Comparison of ENCODE assay signal across 31 cellular contexts in the genomic region with DNA sequence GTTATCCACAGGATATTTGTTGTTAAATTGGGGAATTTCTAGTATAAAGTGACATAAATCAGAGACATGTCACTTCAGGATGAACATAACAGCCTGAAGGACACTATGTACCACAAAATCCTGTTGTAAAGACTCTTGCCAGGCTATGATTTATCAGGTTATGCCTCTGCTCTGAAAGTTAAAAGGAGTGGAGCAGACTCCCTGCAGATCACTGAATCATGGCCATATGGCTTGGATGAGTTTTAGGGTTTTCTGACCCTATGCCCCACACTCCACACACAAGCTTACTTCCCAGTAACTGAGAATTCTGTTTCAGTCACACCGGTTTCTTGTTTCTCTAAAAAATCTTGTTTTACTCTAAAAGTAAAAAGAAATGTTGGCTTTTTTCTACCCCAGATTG.
"Had no signal": no experiment of that assay in that cellular context is flagged by ENCODE, and none has a peak within 500 bp of the region (broad histone marks: within the 10 kb centered on the region; RNA-seq: fewer than 3 reads in every experiment).

No MANE protein-coding gene starts in this region.

- H3K36me3 ChIP-seq: cardiac muscle cell, heart left ventricle, pancreas, thoracic aorta, WERI-Rb-1 had no signal

- H3K27ac ChIP-seq: cardiac muscle cell, coronary artery, dorsolateral prefrontal cortex, foreskin keratinocyte, heart left ventricle, pancreas, psoas muscle, thoracic aorta, WERI-Rb-1 had no signal

- ATAC-seq: activated CD4-positive, CD25-positive, alpha-beta regulatory T cell treated with anti-CD3 and anti-CD28 coated beads, Interleukin-2, amount 50 U/mL, for 24 hours; activated naive CD4-positive, alpha-beta T cell treated with anti-CD3 and anti-CD28 coated beads, Interleukin-2, amount 50 U/mL, for 72 hours; effector memory CD8-positive, alpha-beta T cell; heart left ventricle; left colon; pancreas; psoas muscle; stimulated activated naive CD8-positive, alpha-beta T cell treated with anti-CD3 and anti-CD28 coated beads, Interleukin-15, Interleukin-2, amounts not matched to agents 100 U/mL and 50 U/mL, for 24 hours had no signal

- H3K4me3 ChIP-seq: cardiac muscle cell, coronary artery, dorsolateral prefrontal cortex, heart left ventricle, pancreas, psoas muscle, thoracic aorta had no signal

- H3K27me3 ChIP-seq: cardiac muscle cell, dorsolateral prefrontal cortex, foreskin keratinocyte, heart left ventricle, pancreas had no signal

- DNase-seq: activated CD4-positive, alpha-beta memory T cell treated with anti-CD3 and anti-CD28 coated beads for 36 hours; activated CD4-positive, alpha-beta T cell treated with anti-CD3 and anti-CD28 coated beads, Interleukin-2, amount 10 ng/mL, durations not matched to agents 24 days and 14 days; activated naive CD4-positive, alpha-beta T cell; activated T-cell treated with anti-CD3 and anti-CD28 coated beads, Interleukin-2, amount 50 U/mL, for 48 hours; aorta; cerebellar nuclear complex; dorsolateral prefrontal cortex; effector memory CD8-positive, alpha-beta T cell; erythroblast; foreskin keratinocyte; heart left ventricle; hypothalamus; immature natural killer cell; kidney; left colon; mammary epithelial cell; naive B cell; nucleus accumbens; pancreas; psoas muscle; stimulated activated CD4-positive, alpha-beta T cell treated with anti-CD3 and anti-CD28 coated beads, Interleukin-12 subunit alpha, Interleukin-12 subunit beta, amount 100 ng/mL, for 4 hours; stimulated activated CD4-positive, alpha-beta T cell treated with anti-CD3 and anti-CD28 coated beads, Interleukin-4, amount 100 ng/mL, for 1 hour; stimulated activated naive CD8-positive, alpha-beta T cell treated with anti-CD3 and anti-CD28 coated beads, Interleukin-15, Interleukin-2, amounts not matched to agents 100 U/mL and 50 U/mL, for 24 hours; T-helper 9 cell; trophoblast cell; WERI-Rb-1 had no signal

- H3K4me1 ChIP-seq: foreskin keratinocyte, heart left ventricle, psoas muscle had no signal

- H3K9me3 ChIP-seq: heart left ventricle, pancreas, psoas muscle, thoracic aorta had no signal
